ENCODE assay signal across 1 cellular context in the genomic region with DNA sequence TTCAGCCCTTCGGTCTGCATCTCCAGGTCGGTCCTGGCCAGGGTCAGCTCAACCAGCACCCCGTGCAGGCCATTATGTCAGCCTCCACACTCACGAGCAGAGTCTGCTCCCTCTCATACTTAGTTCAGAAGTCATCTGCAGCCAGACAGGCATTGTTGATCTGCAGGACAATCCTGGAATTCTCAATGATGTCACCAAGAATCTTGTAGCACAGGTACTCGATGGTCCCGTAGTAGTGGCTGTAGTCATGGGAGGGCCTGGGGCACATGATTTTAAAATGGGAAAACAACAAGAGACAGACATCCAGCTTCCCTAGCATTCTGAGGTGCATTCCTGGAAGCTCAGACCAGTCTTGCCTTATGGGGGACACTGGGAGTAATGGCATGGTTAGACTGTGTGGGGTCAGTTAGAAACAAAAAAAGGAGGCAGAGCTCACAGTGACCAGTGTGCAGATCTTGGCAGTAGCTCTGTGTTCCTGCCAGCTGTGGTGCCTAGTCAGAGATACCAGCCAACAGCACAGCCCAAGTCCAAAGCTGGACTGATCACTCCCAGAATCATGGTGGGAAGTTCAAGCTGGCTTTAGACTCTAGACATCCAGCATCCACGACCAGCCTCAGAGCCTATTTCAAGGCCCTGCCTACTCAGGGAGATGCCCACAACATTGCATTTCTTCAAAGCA.
TF ChIP-seq lines count a peak whose summit lies in the region.

No MANE protein-coding gene starts in this region.

TF ChIP-seq in K562, 482 proteins besides CTCF, POLR2A, EP300 and RAD21:
- TF ChIP-seq HIVEP1 (CRISPR knock-in tag; IDR thresholded peaks at IDR 0.05) (no peak), CBX5 (IDR thresholded peaks at IDR 0.05; ENCODE audit: borderline replicate concordance, low read depth) (no peak), SMAD1 (IDR thresholded peaks at IDR 0.05; ENCODE audit: low read depth, low read length, partially characterized antibody) (no peak), ELF2 (CRISPR knock-in tag; IDR thresholded peaks at IDR 0.05) (no peak), STAG1 (CRISPR knock-in tag; IDR thresholded peaks at IDR 0.05; ENCODE audit: borderline replicate concordance) (no peak), FOSL1 (tag; conservative IDR thresholded peaks at IDR 0.05) (no peak)
